8 cellular contexts compared by ENCODE assay signal in the genomic region with DNA sequence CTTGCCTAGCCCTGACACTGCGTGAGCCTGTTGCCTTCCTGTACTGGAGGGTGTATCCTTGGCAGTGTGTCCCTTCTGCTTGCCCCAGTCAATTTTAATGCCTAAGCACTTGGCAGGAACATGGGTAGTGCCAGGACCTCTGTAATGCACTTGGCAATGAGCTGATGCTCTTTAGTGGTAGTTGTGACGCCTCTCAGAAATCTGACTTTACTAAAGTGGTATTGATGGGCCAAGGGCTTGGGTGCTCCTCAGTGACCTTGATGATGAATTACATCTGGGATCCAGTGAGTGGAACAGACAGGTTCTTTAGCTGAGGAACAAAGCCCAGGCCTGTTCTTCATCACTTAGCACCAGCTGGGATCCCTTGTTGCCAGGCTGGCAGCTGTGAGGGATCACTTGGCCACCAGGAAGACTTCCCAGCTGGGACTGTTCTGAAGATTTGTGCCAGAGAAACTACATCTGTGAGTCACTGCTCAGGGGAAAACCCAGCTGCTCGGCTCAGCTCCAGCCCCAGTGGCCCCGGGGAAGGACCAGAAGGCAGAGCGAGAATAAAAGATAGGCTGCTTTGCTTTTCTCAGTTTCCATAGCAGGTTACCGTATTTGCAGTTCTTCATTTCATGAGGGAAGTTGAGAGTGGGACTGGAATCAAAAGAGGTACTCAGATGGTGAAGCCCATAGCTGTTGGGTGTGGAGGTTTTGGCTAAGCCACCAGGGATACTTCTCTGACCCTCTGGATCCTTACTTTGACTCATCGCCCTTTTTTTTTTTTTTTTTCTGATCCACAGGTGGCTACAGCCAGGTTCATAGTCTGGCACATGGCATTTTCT. TPM values are rescaled to one million over a fixed set of nuclear protein-coding genes. Genes with fewer than 3 reads are reported as not detected.
DNase-seq lines count a peak whose midpoint lies in the region; ATAC-seq lines count a peak whose summit lies in the region.

No MANE protein-coding gene starts in this region.

- H3K27ac Mint-ChIP-seq in activated T-cell treated with anti-CD3 and anti-CD28 coated beads, Interleukin-2, amount 50 U/mL, for 24 hours = peak overlapping the region; percentile 95

- H3K4me1 Mint-ChIP-seq in activated T-cell treated with anti-CD3 and anti-CD28 coated beads, Interleukin-2, amount 50 U/mL, for 24 hours (ENCODE audit: low read depth) = peaks cover 67% of the 10 kb centered on the region

- H3K9me3 Mint-ChIP-seq in activated T-cell treated with anti-CD3 and anti-CD28 coated beads, Interleukin-2, amount 50 U/mL, for 24 hours = no peaks in the 10 kb centered on the region

- peak overlapping the region; percentile 58 for H3K4me3 Mint-ChIP-seq in activated T-cell treated with anti-CD3 and anti-CD28 coated beads, Interleukin-2, amount 50 U/mL, for 24 hours

- peak; percentile 68 for ATAC-seq in GM21786 (IDR thresholded peaks at IDR 0.05; ENCODE audit: unreplicated experiment)

- H3K36me3 Mint-ChIP-seq in activated T-cell treated with anti-CD3 and anti-CD28 coated beads, Interleukin-2, amount 50 U/mL, for 24 hours (ENCODE audit: low read depth) = no peaks in the 10 kb centered on the region

- no peaks in the 10 kb centered on the region for H3K27me3 Mint-ChIP-seq in activated T-cell treated with anti-CD3 and anti-CD28 coated beads, Interleukin-2, amount 50 U/mL, for 24 hours

- DNase-seq in GM04504 (ENCODE audit: low read depth) = peak; percentile 14
- peak; percentile 55 for DNase-seq in NCI-H2107 (lab: John Stamatoyannopoulos, UW)
- peak; percentile 84 for DNase-seq in activated T-cell treated with anti-CD3 and anti-CD28 coated beads, Interleukin-2, amount 50 U/mL, for 24 hours
- DNase-seq in germinal center (ENCODE audit: low spot score) = peak; percentile 42
- DNase-seq in stimulated activated CD4-positive, alpha-beta T cell treated with anti-CD3 and anti-CD28 coated beads, Interleukin-12 subunit alpha, Interleukin-12 subunit beta, amount 100 ng/mL, for 48 hours (ENCODE audit: low read depth in 2 of 3, low spot score in 1 of 3) = peak; percentile 60 to 78 (median 76)
- no peak for DNase-seq in OCI-M1 (lab: John Stamatoyannopoulos, UW)
- DNase-seq in HT-29 (ENCODE audit: low spot score) = no peak

RNA-seq across cellular contexts. Expression of gene KCNA2, which starts 28.5 kb away (rescaled TPM):
- total RNA-seq in HT-29 (2014; rRNA removed; shearing (Covaris generic)) = not detected in 2 replicates

RNA-seq across cellular contexts. Expression of gene KCNA3, which starts 40.1 kb away (rescaled TPM):
- not detected in 2 replicates for total RNA-seq in HT-29 (2014; rRNA removed; shearing (Covaris generic))

Comparison
In these comparisons a context has a peak if more than half of its experiments do, and no peak if none do; other contexts are left out.
1. DNase-seq: peak in GM04504 (single experiment), NCI-H2107 (single experiment), activated T-cell treated with anti-CD3 and anti-CD28 coated beads, Interleukin-2, amount 50 U/mL, for 24 hours (single experiment), germinal center (single experiment) and stimulated activated CD4-positive, alpha-beta T cell treated with anti-CD3 and anti-CD28 coated beads, Interleukin-12 subunit alpha, Interleukin-12 subunit beta, amount 100 ng/mL, for 48 hours (3 of 3); none in OCI-M1 (single experiment) and HT-29 (single experiment).